1 cellular context compared by ENCODE assay signal in the genomic region with DNA sequence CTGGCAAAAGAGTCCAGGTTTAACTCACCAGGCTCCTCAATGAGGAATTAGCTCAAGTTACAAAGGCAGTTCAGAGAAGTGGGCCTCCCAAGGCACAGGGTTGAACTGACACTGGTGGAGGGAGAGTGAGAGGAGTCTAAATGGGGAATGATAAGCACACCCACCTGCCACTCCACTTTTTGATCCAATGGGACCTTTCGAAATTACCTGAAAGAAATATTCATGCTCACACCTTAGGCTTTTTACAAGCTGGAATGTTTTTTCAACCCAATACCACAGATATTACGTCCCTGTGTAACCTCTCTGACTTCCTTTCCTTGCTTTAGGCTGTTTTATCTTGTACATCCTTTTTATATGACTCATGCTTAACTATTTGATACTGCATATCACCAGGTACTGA.
TF ChIP-seq lines count a peak whose summit lies in the region.

No MANE protein-coding gene starts in this region.

TF ChIP-seq in GM23338, 12 proteins besides CTCF, POLR2A, EP300 and RAD21 (continued from another document):
- TF ChIP-seq, protein P1, sequence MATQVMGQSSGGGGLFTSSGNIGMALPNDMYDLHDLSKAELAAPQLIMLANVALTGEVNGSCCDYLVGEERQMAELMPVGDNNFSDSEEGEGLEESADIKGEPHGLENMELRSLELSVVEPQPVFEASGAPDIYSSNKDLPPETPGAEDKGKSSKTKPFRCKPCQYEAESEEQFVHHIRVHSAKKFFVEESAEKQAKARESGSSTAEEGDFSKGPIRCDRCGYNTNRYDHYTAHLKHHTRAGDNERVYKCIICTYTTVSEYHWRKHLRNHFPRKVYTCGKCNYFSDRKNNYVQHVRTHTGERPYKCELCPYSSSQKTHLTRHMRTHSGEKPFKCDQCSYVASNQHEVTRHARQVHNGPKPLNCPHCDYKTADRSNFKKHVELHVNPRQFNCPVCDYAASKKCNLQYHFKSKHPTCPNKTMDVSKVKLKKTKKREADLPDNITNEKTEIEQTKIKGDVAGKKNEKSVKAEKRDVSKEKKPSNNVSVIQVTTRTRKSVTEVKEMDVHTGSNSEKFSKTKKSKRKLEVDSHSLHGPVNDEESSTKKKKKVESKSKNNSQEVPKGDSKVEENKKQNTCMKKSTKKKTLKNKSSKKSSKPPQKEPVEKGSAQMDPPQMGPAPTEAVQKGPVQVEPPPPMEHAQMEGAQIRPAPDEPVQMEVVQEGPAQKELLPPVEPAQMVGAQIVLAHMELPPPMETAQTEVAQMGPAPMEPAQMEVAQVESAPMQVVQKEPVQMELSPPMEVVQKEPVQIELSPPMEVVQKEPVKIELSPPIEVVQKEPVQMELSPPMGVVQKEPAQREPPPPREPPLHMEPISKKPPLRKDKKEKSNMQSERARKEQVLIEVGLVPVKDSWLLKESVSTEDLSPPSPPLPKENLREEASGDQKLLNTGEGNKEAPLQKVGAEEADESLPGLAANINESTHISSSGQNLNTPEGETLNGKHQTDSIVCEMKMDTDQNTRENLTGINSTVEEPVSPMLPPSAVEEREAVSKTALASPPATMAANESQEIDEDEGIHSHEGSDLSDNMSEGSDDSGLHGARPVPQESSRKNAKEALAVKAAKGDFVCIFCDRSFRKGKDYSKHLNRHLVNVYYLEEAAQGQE (IDR thresholded peaks at IDR 0.05; ENCODE audit: unreplicated experiment) = no peak
